ENCODE assay signal across 6 cellular contexts in genomic region chr19:5621945-5622464, GRCh38. TPM values are rescaled to one million over a fixed set of nuclear protein-coding genes. Genes with fewer than 3 reads are reported as not detected.
DNase-seq lines count a peak whose midpoint lies in the region; ATAC-seq and TF ChIP-seq lines count a peak whose summit lies in the region.

No MANE protein-coding gene starts in this region.

- H3K36me3 Mint-ChIP-seq in MCF 10A (ENCODE audit: insufficient read depth, unreplicated experiment) (peaks cover 80% of the 10 kb centered on the region), neural crest cell (ENCODE audit: low read depth) (peaks cover 18% of the 10 kb centered on the region)

- no peak for DNase-seq in NB4 (ENCODE audit: low read depth)
- peak; percentile 17 for DNase-seq in MCF 10A (ENCODE audit: unreplicated experiment)
- DNase-seq in neural crest cell (ENCODE audit: low read depth, low spot score): peak; percentile 4
- DNase-seq in NCI-H774 (lab: John Stamatoyannopoulos, UW): no peak

- ATAC-seq in HG02938 (IDR thresholded peaks at IDR 0.05; ENCODE audit: unreplicated experiment): no peak
- ATAC-seq in HG03108 (IDR thresholded peaks at IDR 0.05; ENCODE audit: unreplicated experiment): no peak

- TF ChIP-seq POLR2A in NB4 (IDR thresholded peaks at IDR 0.05; ENCODE audit: extremely low read depth, insufficient read length): no peak

- BruUV-seq in MCF 10A (replicated peaks; lab: Mats Ljungman, UMichigan): no TSS peak

- H3K27me3 Mint-ChIP-seq in MCF 10A (ENCODE audit: insufficient read depth, unreplicated experiment) (no peaks in the 10 kb centered on the region), neural crest cell (ENCODE audit: low read depth) (no peaks in the 10 kb centered on the region)

- H3K4me1 Mint-ChIP-seq in MCF 10A (ENCODE audit: insufficient read depth, unreplicated experiment): peaks cover 36% of the 10 kb centered on the region
- peaks cover 51% of the 10 kb centered on the region for H3K4me1 Mint-ChIP-seq in neural crest cell

- CTCF ChIA-PET in MCF 10A (lab: Yijun Ruan, JAX): interaction anchor here (0.6 to 1.0 kb wide), 3 partner anchors 68 to 750 kb away, joined by 3 read pairs; partner anchors contain the start of gene RPL36

- POLR2A ChIA-PET in MCF 10A (lab: Yijun Ruan, JAX): interaction anchor here (0.6 to 3.4 kb wide), 32 partner anchors 8 to 900 kb away, joined by 3 to 21 read pairs (median 5); partner anchors contain the start of genes CATSPERD, KDM4B, LONP1 and PLIN3

- H3K4me3 Mint-ChIP-seq in MCF 10A (ENCODE audit: unreplicated experiment) (peak overlapping the region; percentile 100), neural crest cell (peak overlapping the region; percentile 100)

- H3K9me3 Mint-ChIP-seq in MCF 10A (ENCODE audit: unreplicated experiment): no peaks in the 10 kb centered on the region
- no peaks in the 10 kb centered on the region for H3K9me3 Mint-ChIP-seq in neural crest cell

- intact Hi-C loops in MCF 10A (cut with micrococcal nuclease): no loop called here

- peak overlapping the region; percentile 100 for H3K27ac Mint-ChIP-seq in MCF 10A (ENCODE audit: low read depth, unreplicated experiment)
- peak overlapping the region; percentile 94 for H3K27ac Mint-ChIP-seq in neural crest cell (ENCODE audit: unreplicated experiment)

- TF ChIP-seq CTCF in NB4 (IDR thresholded peaks at IDR 0.05; ENCODE audit: low read depth, low read length) (no peak), MCF 10A (IDR thresholded peaks at IDR 0.05; ENCODE audit: unreplicated experiment) (no peak), neural crest cell (conservative IDR thresholded peaks at IDR 0.05) (no peak)

- H3K4me3 ChIP-seq in NB4 (ENCODE audit: low read depth, low read length): peak overlapping the region; percentile 85

RNA-seq across cellular contexts. Expression of gene SAFB2, which starts 0.6 kb away (rescaled TPM):
- total RNA-seq in MCF 10A (2022): 98.6 and 118 TPM in 2 replicates
- 103 and 117 TPM in 2 replicates for total RNA-seq in neural crest cell

RNA-seq across cellular contexts. Expression of gene SAFB, which starts 0.9 kb away (rescaled TPM):
- total RNA-seq in MCF 10A (2022) (135 and 137 TPM in 2 replicates), neural crest cell (176 and 184 TPM in 2 replicates)

RNA-seq across cellular contexts. Expression of gene TINCR, which starts 54.3 kb away (rescaled TPM):
- 0.20 and 0.21 TPM in 2 replicates for total RNA-seq in MCF 10A (2022)
- 0.37 and 0.55 TPM in 2 replicates for total RNA-seq in neural crest cell

RNA-seq across cellular contexts. Expression of gene MICOS13, which starts 58.3 kb away (rescaled TPM):
- total RNA-seq in MCF 10A (2022) (51.5 and 73.0 TPM in 2 replicates), neural crest cell (23.2 and 25.6 TPM in 2 replicates)

RNA-seq across cellular contexts. Expression of gene HSD11B1L, which starts 58.8 kb away (rescaled TPM):
- total RNA-seq in MCF 10A (2022): 4.1 and 5.5 TPM in 2 replicates
- 16.0 and 21.7 TPM in 2 replicates for total RNA-seq in neural crest cell

Comparison
In these comparisons a context has a peak if more than half of its experiments do, and no peak if none do; other contexts are left out.
1. DNase-seq: peak in MCF 10A (single experiment) and neural crest cell (single experiment); none in NB4 (single experiment) and NCI-H774 (single experiment).